8 cellular contexts compared by ENCODE assay signal in genomic region chr22:37608477-37609239, GRCh38. TPM values are rescaled to one million over a fixed set of nuclear protein-coding genes. Genes with fewer than 3 reads are reported as not detected.
DNase-seq lines count a peak whose midpoint lies in the region; ATAC-seq, FAIRE-seq and TF ChIP-seq lines count a peak whose summit lies in the region.

TSS of gene GGA1 (plus strand) at chr22:37608834. CDS start at chr22:37608861, 27 bp downstream.

- peaks cover 19% of the 10 kb centered on the region for H3K4me1 ChIP-seq in endothelial cell of umbilical vein (ENCODE audit: control insufficient read depth, extremely low read depth, insufficient read depth, low read length)

- TF ChIP-seq CTCF in endothelial cell of umbilical vein (IDR thresholded peaks at IDR 0.05; ENCODE audit: extremely low read depth in 1 of 2, insufficient read depth in 1 of 2, low read depth in 1 of 2, low read length in 2 of 2), result no peak

- H3K9me1 ChIP-seq in endothelial cell of umbilical vein (replicated peaks; ENCODE audit: control insufficient read depth, extremely low read depth, insufficient read depth, low read length), result no peaks in the 10 kb centered on the region

- peak within 1 kb of the TSS; percentile 49 for H2AFZ ChIP-seq in endothelial cell of umbilical vein (ENCODE audit: low read depth, low read length)

- peak within 1 kb of the TSS; percentile 92 for H3K4me2 ChIP-seq in endothelial cell of umbilical vein (ENCODE audit: insufficient read depth, low read length)

- H3K79me2 ChIP-seq in endothelial cell of umbilical vein (ENCODE audit: control insufficient read depth, insufficient read depth, low read length), result peaks cover 26% of the 10 kb centered on the region

- H4K20me1 ChIP-seq in endothelial cell of umbilical vein (replicated peaks; ENCODE audit: control insufficient read depth, extremely low read depth, insufficient read depth, low read length), result no peaks in the 10 kb centered on the region

- H3K27ac Mint-ChIP-seq in IgD-negative memory B cell, result peak within 1 kb of the TSS; percentile 95 to 100 (median 99)

- POLR2A ChIA-PET in endothelial cell of umbilical vein (lab: Charles Lee), result interaction anchor here (0.7 to 1.0 kb wide), 2 partner anchors 62 to 197 kb away, joined by 3 read pairs; a partner anchor contains a TSS

- H3K9me3 Mint-ChIP-seq in IgD-negative memory B cell, result no peaks in the 10 kb centered on the region

- H3K4me3 Mint-ChIP-seq in IgD-negative memory B cell, result peak within 1 kb of the TSS; percentile 89 to 98 (median 94)

- H3K4me1 Mint-ChIP-seq in IgD-negative memory B cell, result peaks cover 16 to 27% (median 20%) of the 10 kb centered on the region in 3 donors

- TF ChIP-seq POLR2A in endothelial cell of umbilical vein (IDR thresholded peaks at IDR 0.05; ENCODE audit: low read depth, low read length), result no peak

- peak within 1 kb of the TSS; percentile 46 to 83 (median 73) for H3K4me3 ChIP-seq in endothelial cell of umbilical vein (replicated peaks in 1 of 3; ENCODE audit: insufficient read depth in 1 of 3, low read depth in 1 of 3, low read length in 3 of 3)

- DNase-seq in DMS 273 treated with DMSO at 0.1 percent for 48 hours (lab: John Stamatoyannopoulos, UW) (peak; percentile 93), OCI-M1 (lab: John Stamatoyannopoulos, UW) (peak; percentile 98), activated T-cell treated with anti-CD3 and anti-CD28 coated beads for 24 hours (ENCODE audit: low read depth) (peak; percentile 91), endothelial cell of umbilical vein (ENCODE audit: low read depth, low spot score) (peak; percentile 99), middle frontal gyrus (ENCODE audit: extremely low spot score, low spot score) (peak; percentile 92)
- peak; percentile 85 to 94 for DNase-seq in stimulated activated CD8-positive, alpha-beta memory T cell treated with anti-CD3 and anti-CD28 coated beads, Interleukin-2, amount 100 ng/mL, for 1 hour (ENCODE audit: low read depth in 2 of 2)

- no peaks in the 10 kb centered on the region for H3K9me3 ChIP-seq in endothelial cell of umbilical vein (replicated peaks; ENCODE audit: control insufficient read depth, insufficient read depth, low read length)

- no TSS peak for BruUV-seq in endothelial cell of umbilical vein (replicated peaks; lab: Mats Ljungman, UMichigan)

- H3K36me3 ChIP-seq in endothelial cell of umbilical vein (ENCODE audit: control insufficient read depth in 2 of 2, extremely low read depth in 1 of 2, insufficient read depth in 2 of 2, low read length in 2 of 2), result no peaks in the 10 kb centered on the region

- H3K9ac ChIP-seq in endothelial cell of umbilical vein (replicated peaks; ENCODE audit: extremely low read depth, insufficient read depth, low read length), result peak within 1 kb of the TSS; percentile 70

- H3K27me3 Mint-ChIP-seq in IgD-negative memory B cell, result peaks cover 2% of the 10 kb centered on the region

- H3K36me3 Mint-ChIP-seq in IgD-negative memory B cell, result no peaks in the 10 kb centered on the region

- ATAC-seq in GM21529 (IDR thresholded peaks at IDR 0.05; ENCODE audit: unreplicated experiment), result peak; percentile 72

- H3K27ac ChIP-seq in endothelial cell of umbilical vein (ENCODE audit: insufficient read depth, low read depth, low read length), result peak within 1 kb of the TSS; percentile 79

- intact Hi-C loops in endothelial cell of umbilical vein (cut with micrococcal nuclease), result loop anchor here (1.0 to 5.0 kb wide), 7 partner anchors 24 to 139 kb away; partner anchors contain the start of genes LGALS1 and NOL12

- H3K27me3 ChIP-seq in endothelial cell of umbilical vein (ENCODE audit: control insufficient read depth in 2 of 2, insufficient read depth in 2 of 2, low read length in 2 of 2), result peaks cover 0 to 7% of the 10 kb centered on the region in 2 experiments

- FAIRE-seq in endothelial cell of umbilical vein (lab: Jason Lieb, UNC), result peak; percentile 98

- dilution Hi-C loops in endothelial cell of umbilical vein (cut with MboI; ENCODE audit: extremely low pct_ligation_motif_present, low sequenced_read_pairs), result no loop called here

- CTCF ChIA-PET in endothelial cell of umbilical vein (lab: Charles Lee), result interaction anchor here (0.8 to 5.7 kb wide), 14 partner anchors 10 to 348 kb away, joined by 3 to 92 read pairs (median 10); no protein-coding TSS in a partner anchor

TF ChIP-seq in endothelial cell of umbilical vein, 7 proteins besides CTCF, POLR2A, EP300 and RAD21:
- TF ChIP-seq MAX (IDR thresholded peaks at IDR 0.05; ENCODE audit: insufficient read depth, insufficient read length) (peak; percentile 41), EZH2 (IDR thresholded peaks at IDR 0.05; ENCODE audit: borderline replicate concordance, low read depth, low read length, severe bottlenecking) (no peak)

RNA-seq across cellular contexts. Expression of gene GGA1, which starts in this region (rescaled TPM):
- polyA plus RNA-seq in IgD-negative memory B cell, result 31.3 TPM
- total RNA-seq in endothelial cell of umbilical vein, result 55.9 and 67.5 TPM in 2 replicates
- 54.1 and 75.6 TPM in 2 replicates for polyA plus RNA-seq in endothelial cell of umbilical vein
- 21.0 and 32.6 TPM in 2 replicates for polyA plus RNA-seq in endothelial cell of umbilical vein (2011; cell fraction: cytosol; rRNA removed)
- polyA plus RNA-seq in endothelial cell of umbilical vein (2011; cell fraction: nucleus; rRNA removed), result 228 and 233 TPM in 2 replicates
- 33.6 and 34.6 TPM in 2 replicates for polyA plus RNA-seq in endothelial cell of umbilical vein (2012)
- polyA minus RNA-seq in endothelial cell of umbilical vein, result 40.4 and 48.0 TPM in 2 replicates
- polyA minus RNA-seq in endothelial cell of umbilical vein (2011; cell fraction: cytosol; rRNA and poly(A)+ RNA removed), result 13.4 TPM
- 47.3 and 65.5 TPM in 2 replicates for polyA minus RNA-seq in endothelial cell of umbilical vein (2011; cell fraction: nucleus; rRNA and poly(A)+ RNA removed)

Comparison
In these comparisons a context has a peak if more than half of its experiments do, and no peak if none do; other contexts are left out.
1. Peak in every context shown above with its lines: DNase-seq, ATAC-seq, H3K4me3 ChIP-seq and H3K27ac ChIP-seq.